Comparison of ENCODE assay signal across 8 cellular contexts in genomic region chrX:48648299-48648698, GRCh38. TPM values are rescaled to one million over a fixed set of nuclear protein-coding genes. Genes with fewer than 3 reads are reported as not detected.
DNase-seq lines count a peak whose midpoint lies in the region; ATAC-seq and TF ChIP-seq lines count a peak whose summit lies in the region.

No MANE protein-coding gene starts in this region.

- ATAC-seq in HG02678 (IDR thresholded peaks at IDR 0.05; ENCODE audit: unreplicated experiment) = no peak

- H3K27ac ChIP-seq in MM.1S (ENCODE audit: low read length) (no peak overlapping the region), colonic mucosa (no peak overlapping the region), liver (ENCODE audit: low read depth in 1 of 2, low read length in 2 of 2) (no peak overlapping the region), breast epithelium (no peak overlapping the region)

- intact Hi-C loops in colonic mucosa (cut with DNase I) = no loop called here
- intact Hi-C loops in breast epithelium (cut with DNase I; ENCODE audit: low total_unique reads) = no loop called here

- no peak overlapping the region for H3K9ac ChIP-seq in MM.1S (ENCODE audit: low read length)
- H3K9ac ChIP-seq in colonic mucosa (ENCODE audit: low read depth in 2 of 2, low read length in 2 of 2) = no peak overlapping the region
- H3K9ac ChIP-seq in liver (ENCODE audit: low read depth in 1 of 2, low read length in 2 of 2) = no peak overlapping the region

- no peaks in the 10 kb centered on the region for H3K79me2 ChIP-seq in MM.1S (ENCODE audit: low read length)

- DNase-seq in EH (ENCODE audit: low read depth) = peak; percentile 65
- DNase-seq in MM.1S = peak; percentile 66
- peak; percentile 15 for DNase-seq in T-helper 22 cell (ENCODE audit: low read depth)
- DNase-seq in colonic mucosa = peak; percentile 22
- DNase-seq in stimulated activated naive CD4-positive, alpha-beta T cell (lab: John Stamatoyannopoulos, UW) = peak in 5 of 6 experiments; percentile 3 to 51 (median 13)
- no peak for DNase-seq in breast epithelium (ENCODE audit: low spot score in 2 of 2)

- no peaks in the 10 kb centered on the region for H3K9me2 ChIP-seq in MM.1S (replicated peaks; ENCODE audit: insufficient read depth, low read length)

- H2AFZ ChIP-seq in MM.1S (ENCODE audit: low read length) = no peak overlapping the region

- H3K4me1 ChIP-seq in MM.1S (ENCODE audit: low read length) = 0 out of 2 replicates have a peak, but pooled peaks cover 4% of the 10 kb centered on the region
- H3K4me1 ChIP-seq in colonic mucosa = no peaks in the 10 kb centered on the region
- H3K4me1 ChIP-seq in liver (ENCODE audit: control insufficient read depth in 4 of 4, insufficient read depth in 4 of 4, low read length in 3 of 4) = no peaks in the 10 kb centered on the region
- H3K4me1 ChIP-seq in breast epithelium = no peaks in the 10 kb centered on the region

- no peaks in the 10 kb centered on the region for H4K20me1 ChIP-seq in MM.1S (ENCODE audit: insufficient read depth, low read length)

- no peak overlapping the region for H3K4me2 ChIP-seq in MM.1S (ENCODE audit: low read depth, low read length)

- peak; percentile 80 to 81 for TF ChIP-seq RAD21 in liver (IDR thresholded peaks at IDR 0.05)

- TF ChIP-seq CTCF in MM.1S (IDR thresholded peaks at IDR 0.05; ENCODE audit: low read length) = peak; percentile 36
- peak; percentile 27 for TF ChIP-seq CTCF in colonic mucosa (IDR thresholded peaks at IDR 0.05)
- TF ChIP-seq CTCF in liver (IDR thresholded peaks at IDR 0.05; ENCODE audit: low read depth, low read length, missing input control) = peak; percentile 39
- no peak for TF ChIP-seq CTCF in breast epithelium (IDR thresholded peaks at IDR 0.05)

- 17% methylated on average over 6 of the region's 6 CpGs for WGBS in liver

- H3K36me3 ChIP-seq in MM.1S (replicated peaks; ENCODE audit: insufficient read depth, low read length) (no peaks in the 10 kb centered on the region), colonic mucosa (no peaks in the 10 kb centered on the region), liver (ENCODE audit: control insufficient read depth in 4 of 4, insufficient read depth in 3 of 4, low read depth in 1 of 4, low read length in 3 of 4) (no peaks in the 10 kb centered on the region), breast epithelium (no peaks in the 10 kb centered on the region)

- H3K9me3 ChIP-seq in MM.1S (replicated peaks; ENCODE audit: insufficient read depth, low read length) = no peaks in the 10 kb centered on the region
- H3K9me3 ChIP-seq in colonic mucosa = no peaks in the 10 kb centered on the region
- H3K9me3 ChIP-seq in liver (ENCODE audit: control insufficient read depth in 4 of 4, low read length in 3 of 4) = no peaks in the 10 kb centered on the region
- no peaks in the 10 kb centered on the region for H3K9me3 ChIP-seq in breast epithelium

- H3F3A ChIP-seq in MM.1S (ENCODE audit: insufficient read depth, low read length) = no peaks in the 10 kb centered on the region

- no peak overlapping the region for H3K4me3 ChIP-seq in MM.1S (ENCODE audit: low read length)
- H3K4me3 ChIP-seq in colonic mucosa = no peak overlapping the region
- H3K4me3 ChIP-seq in liver (ENCODE audit: low read depth in 1 of 3, low read length in 3 of 3) = no peak overlapping the region
- no peak overlapping the region for H3K4me3 ChIP-seq in breast epithelium

- no peak for TF ChIP-seq POLR2A in breast epithelium (IDR thresholded peaks at IDR 0.05)

- no peaks in the 10 kb centered on the region for H3K27me3 ChIP-seq in MM.1S (replicated peaks; ENCODE audit: insufficient read depth, low read length)
- H3K27me3 ChIP-seq in colonic mucosa = no peaks in the 10 kb centered on the region
- no peaks in the 10 kb centered on the region for H3K27me3 ChIP-seq in liver (ENCODE audit: control insufficient read depth in 4 of 4, insufficient read depth in 4 of 4, low read length in 3 of 4)
- peaks cover 0 to 6% of the 10 kb centered on the region in 2 donors for H3K27me3 ChIP-seq in breast epithelium

TF ChIP-seq in liver, 16 proteins besides CTCF, POLR2A, EP300 and RAD21:
- TF ChIP-seq YY1 (IDR thresholded peaks at IDR 0.05) = no peak

RNA-seq across cellular contexts. Expression of gene WAS, which starts 35.3 kb away (rescaled TPM):
- 1 to 10 TPM; 3.0 to 4.9 TPM for total RNA-seq in colonic mucosa
- 1 to 10 TPM; 5.1 to 5.6 TPM for total RNA-seq in liver
- polyA plus RNA-seq in liver = 1 to 10 TPM; 1.0 to 3.1 TPM
- 10 to 100 TPM in 1 of 3 donors, 1 to 10 TPM in 2; 2.3 to 12.5 (median 6.0) TPM for total RNA-seq in breast epithelium

RNA-seq across cellular contexts. Expression of gene SUV39H1, which starts 48.2 kb away (rescaled TPM):
- total RNA-seq in colonic mucosa (10 to 100 TPM in 1 of 2 donors, 1 to 10 TPM in 1; 4.8 to 16.8 TPM), liver (1 to 10 TPM; 4.0 to 5.8 TPM), breast epithelium (1 to 10 TPM; 3.6 to 7.0 (median 5.3) TPM)
- 1 to 10 TPM; 3.2 to 3.5 TPM for polyA plus RNA-seq in liver

RNA-seq across cellular contexts. Expression of gene WDR13, which starts 51.0 kb away (rescaled TPM):
- total RNA-seq in colonic mucosa (100 to 1,000 TPM in 1 of 2 donors, 10 to 100 TPM in 1; 90.4 to 121 TPM), liver (10 to 100 TPM; 25.4 to 39.8 TPM), breast epithelium (100 to 1,000 TPM in 1 of 3 donors, 10 to 100 TPM in 2; 97.2 to 113 (median 97.7) TPM)
- 10 to 100 TPM; 37.2 to 73.7 TPM for polyA plus RNA-seq in liver

Comparison
In these comparisons a context has a peak if more than half of its experiments do, and no peak if none do; other contexts are left out.
1. DNase-seq: peak in EH (single experiment), MM.1S (single experiment), T-helper 22 cell (single experiment), colonic mucosa (single experiment) and stimulated activated naive CD4-positive, alpha-beta T cell (5 of 6); none in breast epithelium (0 of 2).
2. CTCF ChIP-seq: peak in MM.1S (single experiment), colonic mucosa (single experiment) and liver (single experiment); none in breast epithelium (0 of 3).